Comparison of ENCODE assay signal across 1 cellular context in the genomic region with DNA sequence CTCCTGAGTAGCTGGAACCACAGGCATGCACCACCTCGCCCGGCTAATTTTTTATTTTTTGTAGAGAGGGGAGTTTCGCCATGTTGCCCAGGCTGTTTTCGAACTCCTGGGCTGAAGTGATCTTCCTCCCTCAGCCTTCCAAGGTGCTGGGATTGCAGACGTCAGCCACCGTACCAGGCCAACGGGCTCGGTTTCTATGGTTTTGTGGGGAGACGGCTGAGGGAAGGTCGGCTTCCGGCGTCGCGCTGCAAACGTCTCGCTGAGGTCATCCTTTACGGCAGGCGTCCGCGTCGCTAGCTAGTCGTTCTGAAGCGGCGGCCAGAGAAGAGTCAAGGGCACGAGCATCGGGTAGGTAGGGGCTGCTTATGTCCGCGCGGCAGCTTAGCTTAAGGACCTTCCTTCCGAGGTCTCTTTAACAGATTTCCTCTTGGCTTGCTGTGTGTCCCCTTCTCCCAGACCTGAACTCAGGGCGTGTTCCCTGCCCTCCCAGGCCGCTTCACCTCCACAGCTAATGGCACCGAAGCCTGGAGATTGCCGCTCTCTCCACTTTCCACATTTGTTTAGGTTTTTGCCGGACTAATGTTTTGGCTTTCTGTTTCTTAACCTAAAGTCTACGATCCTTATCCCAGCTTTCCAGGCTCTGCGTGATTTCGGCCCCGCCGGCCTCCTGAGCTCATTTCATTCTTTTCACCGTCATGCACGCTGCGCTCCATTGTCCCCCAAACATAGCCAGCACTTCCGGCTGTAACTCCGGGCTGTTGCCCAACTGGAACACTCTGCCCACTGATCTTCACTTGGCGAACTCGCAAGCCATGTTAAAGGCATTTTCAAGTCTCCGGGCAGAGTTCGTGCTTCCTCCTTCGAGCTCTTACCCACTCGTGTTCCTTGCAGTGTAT.
TF ChIP-seq lines count a peak whose summit lies in the region.

Gene NDUFS5 (plus strand): TSS at position 300 of the 896 bp plus-strand sequence. CDS start 2,375 bp downstream, outside the sequence.

TF ChIP-seq in SK-N-SH, 30 proteins besides CTCF, POLR2A, EP300 and RAD21 (continued from another document):
- TF ChIP-seq REST (IDR thresholded peaks at IDR 0.05; ENCODE audit: low read depth, low read length): peak; percentile 49; the same call in 1 of the 2 replicates
- TF ChIP-seq FOXJ3 (CRISPR knock-in tag; IDR thresholded peaks at IDR 0.05): no peak
- TF ChIP-seq MXI1 (IDR thresholded peaks at IDR 0.05; ENCODE audit: low read depth, low read length): no peak; the same call in none of the 2 replicates
- peak; percentile 33; the same call in 1 of the 2 replicates for TF ChIP-seq YY1 (IDR thresholded peaks at IDR 0.05; ENCODE audit: low read depth)
- TF ChIP-seq JUND (IDR thresholded peaks at IDR 0.05): no peak
- TF ChIP-seq FOXM1 (IDR thresholded peaks at IDR 0.05; ENCODE audit: low read depth): no peak
- no peak for TF ChIP-seq GATA2 (CRISPR knock-in tag; IDR thresholded peaks at IDR 0.05)
- peak; percentile 31; the same call in 1 of the 2 replicates for TF ChIP-seq SIN3A (IDR thresholded peaks at IDR 0.05; ENCODE audit: borderline replicate concordance, low read depth, low read length)
- no peak for TF ChIP-seq TEAD4 (IDR thresholded peaks at IDR 0.05; ENCODE audit: borderline replicate concordance, insufficient read depth)
- TF ChIP-seq ZBTB33 (IDR thresholded peaks at IDR 0.05; ENCODE audit: borderline replicate concordance, low read depth): no peak
- TF ChIP-seq EZH2phosphoT487 (IDR thresholded peaks at IDR 0.05; ENCODE audit: borderline replicate concordance, low read depth): no peak
- TF ChIP-seq FOSL2 (IDR thresholded peaks at IDR 0.05; ENCODE audit: borderline replicate concordance, low read depth): no peak
- no peak for TF ChIP-seq RXRA (IDR thresholded peaks at IDR 0.05; ENCODE audit: borderline replicate concordance, low read depth)
- peak; percentile 52; the same call in 1 of the 2 replicates for TF ChIP-seq RFX5 (IDR thresholded peaks at IDR 0.05; ENCODE audit: low read length)
